Comparison of ENCODE assay signal across 13 cellular contexts in the genomic region with DNA sequence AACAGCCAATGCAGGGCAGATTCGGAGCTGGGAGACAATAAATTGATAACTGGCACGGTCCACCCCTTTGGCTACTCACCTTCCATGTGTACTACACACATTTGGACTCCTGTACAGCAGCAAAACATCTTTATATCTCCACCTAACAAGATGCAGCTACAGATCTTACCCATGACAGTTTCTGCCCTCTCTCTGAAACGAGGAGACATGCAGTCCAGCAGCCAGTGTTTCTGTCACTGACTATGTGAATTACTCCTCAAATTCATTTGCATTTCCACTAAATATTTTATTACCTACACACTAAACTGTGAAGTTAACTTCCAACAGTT. TPM values are rescaled to one million over a fixed set of nuclear protein-coding genes. Genes with fewer than 3 reads are reported as not detected.
DNase-seq lines count a peak whose midpoint lies in the region; ATAC-seq and TF ChIP-seq lines count a peak whose summit lies in the region.
"Had no signal": no experiment of that assay in that cellular context is flagged by ENCODE, and none has a peak within 500 bp of the region (broad histone marks: within the 10 kb centered on the region; RNA-seq: fewer than 3 reads in every experiment).

No MANE protein-coding gene starts in this region.

- no peak for DNase-seq in activated naive CD8-positive, alpha-beta T cell treated with anti-CD3 and anti-CD28 coated beads for 36 hours
- DNase-seq in DND-41 (no peak), T-cell (no peak), NOMO-1 (lab: John Stamatoyannopoulos, UW; ENCODE audit: unreplicated experiment in 2 of 2) (no peak), left lung (no peak), NCI-H2107 treated with DMSO at 0.1 percent for 48 hours (lab: John Stamatoyannopoulos, UW; ENCODE audit: unreplicated experiment) (no peak)
- DNase-seq in naive thymus-derived CD4-positive, alpha-beta T cell: no peak

- H3K4me3 Mint-ChIP-seq in activated naive CD8-positive, alpha-beta T cell: no peak overlapping the region
- no peak overlapping the region for H3K4me3 Mint-ChIP-seq in activated naive CD8-positive, alpha-beta T cell treated with anti-CD3 and anti-CD28 coated beads for 36 hours
- peak overlapping the region in 1 of 3 donors; percentile 39 for H3K4me3 Mint-ChIP-seq in T-cell
- H3K4me3 Mint-ChIP-seq in naive thymus-derived CD4-positive, alpha-beta T cell: peak overlapping the region in 4 of 10 donors; percentile 17 to 77 (median 42)
- H3K4me3 Mint-ChIP-seq: activated naive CD4-positive, alpha-beta T cell treated with anti-CD3 and anti-CD28 coated beads, Interleukin-2, amount 50 U/mL, for 24 hours; stimulated activated naive CD8-positive, alpha-beta T cell treated with anti-CD3 and anti-CD28 coated beads, Interleukin-15, Interleukin-2, amounts not matched to agents 100 ng/mL and 50 ng/mL, for 24 hours had no signal

- ATAC-seq in DND-41 (ENCODE audit: insufficient read depth, low read depth) (no peak), T-cell (replicated peaks in 1 of 4) (peak in 1 of 4 experiments; percentile 12), left lung (no peak)
- ATAC-seq in naive thymus-derived CD4-positive, alpha-beta T cell: no peak

- no peaks in the 10 kb centered on the region for H3K36me3 Mint-ChIP-seq in activated naive CD8-positive, alpha-beta T cell
- H3K36me3 Mint-ChIP-seq in activated naive CD8-positive, alpha-beta T cell treated with anti-CD3 and anti-CD28 coated beads for 36 hours: no peaks in the 10 kb centered on the region
- H3K36me3 Mint-ChIP-seq in T-cell: no peaks in the 10 kb centered on the region
- peaks cover 0 to 5% (median 0%) of the 10 kb centered on the region in 5 donors for H3K36me3 Mint-ChIP-seq in naive thymus-derived CD4-positive, alpha-beta T cell
- H3K36me3 Mint-ChIP-seq: activated naive CD4-positive, alpha-beta T cell treated with anti-CD3 and anti-CD28 coated beads, Interleukin-2, amount 50 U/mL, for 24 hours had no signal

- TF ChIP-seq CTCF in DND-41 (IDR thresholded peaks at IDR 0.05; ENCODE audit: borderline replicate concordance, extremely low read depth, low read length, poor library complexity, severe bottlenecking) (no peak), left lung (IDR thresholded peaks at IDR 0.05) (no peak)

- no peak overlapping the region; a peak in 1 of 4 replicates for H3K4me3 ChIP-seq in DND-41 (ENCODE audit: low read depth in 1 of 2, low read length in 2 of 2)
- H3K4me3 ChIP-seq in naive thymus-derived CD4-positive, alpha-beta T cell (ENCODE audit: low read length): no peak overlapping the region
- no peak overlapping the region for H3K4me3 ChIP-seq in left lung
- H3K4me3 ChIP-seq: prostate gland had no signal

- POLR2A ChIA-PET in T-cell (lab: Charles Lee): interaction anchor here in 1 of 2 donors (0.6 kb wide), 1 partner anchor 127 kb away, joined by 3 read pairs; no protein-coding TSS in a partner anchor
- POLR2A ChIA-PET in naive thymus-derived CD4-positive, alpha-beta T cell (lab: Charles Lee): interaction anchor here (0.8 to 1.8 kb wide), 4 partner anchors 100 to 266 kb away, joined by 3 to 12 read pairs (median 4); no protein-coding TSS in a partner anchor

- H3K9ac ChIP-seq in DND-41 (ENCODE audit: low read depth, low read length): peak overlapping the region; percentile 64
- H3K9ac ChIP-seq: KMS-11 had no signal

- H3K36me3 ChIP-seq in DND-41 (ENCODE audit: insufficient read depth, low read length) (no peaks in the 10 kb centered on the region), left lung (no peaks in the 10 kb centered on the region)
- no peaks in the 10 kb centered on the region for H3K36me3 ChIP-seq in naive thymus-derived CD4-positive, alpha-beta T cell (ENCODE audit: control insufficient read depth in 2 of 3, insufficient read depth in 3 of 3, low read length in 3 of 3)
- H3K36me3 ChIP-seq: prostate gland had no signal

- peak overlapping the region; percentile 16 for H3K27ac Mint-ChIP-seq in activated naive CD8-positive, alpha-beta T cell
- no peak overlapping the region for H3K27ac Mint-ChIP-seq in activated naive CD8-positive, alpha-beta T cell treated with anti-CD3 and anti-CD28 coated beads for 36 hours
- H3K27ac Mint-ChIP-seq in T-cell: peak overlapping the region; percentile 46 to 55
- peak overlapping the region in 6 of 9 donors; percentile 21 to 80 (median 52) for H3K27ac Mint-ChIP-seq in naive thymus-derived CD4-positive, alpha-beta T cell
- H3K27ac Mint-ChIP-seq: activated naive CD4-positive, alpha-beta T cell treated with anti-CD3 and anti-CD28 coated beads, Interleukin-2, amount 50 U/mL, for 24 hours; activated T-cell treated with anti-CD3 and anti-CD28 coated beads, Interleukin-2, amount 50 U/mL, for 72 hours; stimulated activated naive CD8-positive, alpha-beta T cell treated with anti-CD3 and anti-CD28 coated beads, Interleukin-15, Interleukin-2, amounts not matched to agents 100 ng/mL and 50 ng/mL, for 24 hours had no signal

- H3K9me3 Mint-ChIP-seq in activated naive CD8-positive, alpha-beta T cell (ENCODE audit: low read depth): no peaks in the 10 kb centered on the region
- no peaks in the 10 kb centered on the region for H3K9me3 Mint-ChIP-seq in activated naive CD8-positive, alpha-beta T cell treated with anti-CD3 and anti-CD28 coated beads for 36 hours
- H3K9me3 Mint-ChIP-seq in T-cell: peaks cover 0 to 4% (median 0%) of the 10 kb centered on the region in 3 donors
- no peaks in the 10 kb centered on the region for H3K9me3 Mint-ChIP-seq in naive thymus-derived CD4-positive, alpha-beta T cell
- H3K9me3 Mint-ChIP-seq: activated naive CD4-positive, alpha-beta T cell treated with anti-CD3 and anti-CD28 coated beads, Interleukin-2, amount 50 U/mL, for 24 hours; activated T-cell treated with anti-CD3 and anti-CD28 coated beads, Interleukin-2, amount 50 U/mL, for 72 hours; stimulated activated naive CD8-positive, alpha-beta T cell treated with anti-CD3 and anti-CD28 coated beads, Interleukin-15, Interleukin-2, amounts not matched to agents 100 ng/mL and 50 ng/mL, for 24 hours had no signal

- H3K27me3 Mint-ChIP-seq in activated naive CD8-positive, alpha-beta T cell: no peaks in the 10 kb centered on the region
- no peaks in the 10 kb centered on the region for H3K27me3 Mint-ChIP-seq in activated naive CD8-positive, alpha-beta T cell treated with anti-CD3 and anti-CD28 coated beads for 36 hours
- H3K27me3 Mint-ChIP-seq in T-cell: no peaks in the 10 kb centered on the region
- H3K27me3 Mint-ChIP-seq in naive thymus-derived CD4-positive, alpha-beta T cell: peaks cover 0 to 20% (median 0%) of the 10 kb centered on the region in 5 donors
- H3K27me3 Mint-ChIP-seq: activated naive CD4-positive, alpha-beta T cell treated with anti-CD3 and anti-CD28 coated beads, Interleukin-2, amount 50 U/mL, for 24 hours had no signal

- H3K79me2 ChIP-seq in DND-41 (ENCODE audit: insufficient read depth, low read length): no peaks in the 10 kb centered on the region

- H3K4me1 ChIP-seq in DND-41 (ENCODE audit: insufficient read depth, low read length) (peaks cover 64% of the 10 kb centered on the region), left lung (peaks cover 0 to 14% of the 10 kb centered on the region in 2 donors)
- H3K4me1 ChIP-seq in naive thymus-derived CD4-positive, alpha-beta T cell (ENCODE audit: control insufficient read depth in 2 of 2, insufficient read depth in 2 of 2, low read length in 2 of 2): peaks cover 25 to 26% of the 10 kb centered on the region in 2 donors
- H3K4me1 ChIP-seq: prostate gland had no signal

- peak overlapping the region; percentile 54 for H2AFZ ChIP-seq in DND-41 (ENCODE audit: low read depth, low read length)

- H3K27me3 ChIP-seq in DND-41 (ENCODE audit: insufficient read depth, low read length, poor library complexity) (no peaks in the 10 kb centered on the region), left lung (peaks cover 0 to 9% of the 10 kb centered on the region in 2 donors)
- H3K27me3 ChIP-seq in naive thymus-derived CD4-positive, alpha-beta T cell (ENCODE audit: control insufficient read depth in 2 of 2, insufficient read depth in 2 of 2, low read length in 2 of 2): no peaks in the 10 kb centered on the region

- no peaks in the 10 kb centered on the region for H3K9me3 ChIP-seq in DND-41 (ENCODE audit: insufficient read depth, low read length, severe bottlenecking)
- no peaks in the 10 kb centered on the region for H3K9me3 ChIP-seq in naive thymus-derived CD4-positive, alpha-beta T cell (ENCODE audit: control insufficient read depth in 2 of 3, low read length in 3 of 3)
- no peaks in the 10 kb centered on the region for H3K9me3 ChIP-seq in left lung
- H3K9me3 ChIP-seq: prostate gland had no signal

- H3K27ac ChIP-seq in DND-41 (ENCODE audit: low read length): peak overlapping the region; percentile 95
- no peak overlapping the region for H3K27ac ChIP-seq in naive thymus-derived CD4-positive, alpha-beta T cell (ENCODE audit: low read depth, low read length)
- no peak overlapping the region for H3K27ac ChIP-seq in left lung
- H3K27ac ChIP-seq: KMS-11, prostate gland had no signal

- intact Hi-C loops in naive thymus-derived CD4-positive, alpha-beta T cell (cut with micrococcal nuclease): loop anchor here (1.0 to 10.0 kb wide), 10 partner anchors 59 to 581 kb away; partner anchors contain the start of genes BEGAIN (in 1 of the 2), EVL (in 1 of the 2) and SLC25A29 (in 1 of the 2)
- intact Hi-C loops in left lung (cut with DNase I): no loop called here

- H3K4me2 ChIP-seq in DND-41 (ENCODE audit: insufficient read depth, low read length): peak overlapping the region; percentile 53

- CTCF ChIA-PET in T-cell (lab: Charles Lee): interaction anchor here (0.5 to 2.9 kb wide), 16 partner anchors 12 to 1651 kb away, joined by 3 to 29 read pairs (median 4); partner anchors contain the start of gene SLC25A29 (in 1 of the 2)
- CTCF ChIA-PET in naive thymus-derived CD4-positive, alpha-beta T cell (lab: Charles Lee): interaction anchor here (0.6 to 4.4 kb wide), 25 partner anchors 8 to 1304 kb away, joined by 3 to 69 read pairs (median 4); no protein-coding TSS in a partner anchor

- peaks cover 35% of the 10 kb centered on the region for H3K4me1 Mint-ChIP-seq in activated naive CD8-positive, alpha-beta T cell (ENCODE audit: low read depth)
- peaks cover 36% of the 10 kb centered on the region for H3K4me1 Mint-ChIP-seq in activated naive CD8-positive, alpha-beta T cell treated with anti-CD3 and anti-CD28 coated beads for 36 hours
- H3K4me1 Mint-ChIP-seq in T-cell: peaks cover 45 to 59% (median 50%) of the 10 kb centered on the region in 3 donors
- H3K4me1 Mint-ChIP-seq in naive thymus-derived CD4-positive, alpha-beta T cell: peaks cover 27 to 52% (median 49%) of the 10 kb centered on the region in 7 donors

- no peaks in the 10 kb centered on the region for H4K20me1 ChIP-seq in DND-41 (ENCODE audit: insufficient read depth, low read length)

RNA-seq across cellular contexts. Expression of gene BEGAIN, which starts 58.7 kb away (rescaled TPM):
- total RNA-seq in activated naive CD8-positive, alpha-beta T cell treated with anti-CD3 and anti-CD28 coated beads for 36 hours: 1 to 10 TPM; 5.9 to 6.6 TPM
- total RNA-seq in T-cell (1 to 10 TPM in 3 of 5 donors, under 1 TPM in 1, not detected in 1; 0.23 to 1.9 (median 1.6) TPM), left lung (1 to 10 TPM; 1.3 to 1.5 TPM)
- 1 to 10 TPM in 4 of 5 experiments, under 1 TPM in 1; 0.73 to 2.4 (median 1.5) TPM for total RNA-seq in naive thymus-derived CD4-positive, alpha-beta T cell
- polyA plus RNA-seq in naive thymus-derived CD4-positive, alpha-beta T cell: under 1 TPM; 0.38 to 0.64 TPM

Comparison
In these comparisons a context has a peak if more than half of its experiments do, and no peak if none do; other contexts are left out.
1. intact Hi-C loops: an anchor here in naive thymus-derived CD4-positive, alpha-beta T cell (1.0 to 10.0 kb wide); none called in left lung.